Comparison of ENCODE assay signal across 8 cellular contexts in genomic region chr1:42925132-42925769, GRCh38. TPM values are rescaled to one million over a fixed set of nuclear protein-coding genes. Genes with fewer than 3 reads are reported as not detected.
DNase-seq lines count a peak whose midpoint lies in the region; ATAC-seq and TF ChIP-seq lines count a peak whose summit lies in the region.

No MANE protein-coding gene starts in this region.

- H3F3A ChIP-seq in MM.1S (ENCODE audit: insufficient read depth, low read length): peaks cover 21% of the 10 kb centered on the region

- H3K9me3 ChIP-seq in DND-41 (ENCODE audit: insufficient read depth, low read length, severe bottlenecking) (no peaks in the 10 kb centered on the region), MM.1S (replicated peaks; ENCODE audit: insufficient read depth, low read length) (no peaks in the 10 kb centered on the region)

- peaks cover 41% of the 10 kb centered on the region for H3K4me1 Mint-ChIP-seq in central memory CD8-positive, alpha-beta T cell
- H3K4me1 Mint-ChIP-seq in neural crest cell: peaks cover 55% of the 10 kb centered on the region

- H3K4me1 ChIP-seq in DND-41 (ENCODE audit: insufficient read depth, low read length): peaks cover 29% of the 10 kb centered on the region
- peaks cover 6% of the 10 kb centered on the region for H3K4me1 ChIP-seq in MM.1S (ENCODE audit: low read length)

- H3K36me3 ChIP-seq in DND-41 (ENCODE audit: insufficient read depth, low read length): peaks cover 47% of the 10 kb centered on the region
- 0 out of 2 replicates have a peak, but pooled peaks cover 3% of the 10 kb centered on the region for H3K36me3 ChIP-seq in MM.1S (replicated peaks; ENCODE audit: insufficient read depth, low read length)

- H4K20me1 ChIP-seq in DND-41 (ENCODE audit: insufficient read depth, low read length): peaks cover 24% of the 10 kb centered on the region
- H4K20me1 ChIP-seq in MM.1S (ENCODE audit: insufficient read depth, low read length): no peaks in the 10 kb centered on the region

- H3K9me3 Mint-ChIP-seq in central memory CD8-positive, alpha-beta T cell: no peaks in the 10 kb centered on the region
- H3K9me3 Mint-ChIP-seq in neural crest cell: no peaks in the 10 kb centered on the region

- peak overlapping the region; percentile 79 for H3K4me3 Mint-ChIP-seq in central memory CD8-positive, alpha-beta T cell
- peak overlapping the region; percentile 85 for H3K4me3 Mint-ChIP-seq in neural crest cell

- H3K27ac ChIP-seq in DND-41 (ENCODE audit: low read length) (peak overlapping the region; percentile 84), MM.1S (ENCODE audit: low read length) (no peak overlapping the region)

- H3K27ac Mint-ChIP-seq in central memory CD8-positive, alpha-beta T cell (ENCODE audit: low read depth): peak overlapping the region; percentile 64
- H3K27ac Mint-ChIP-seq in neural crest cell (ENCODE audit: unreplicated experiment): peak overlapping the region; percentile 39

- TF ChIP-seq CTCF in DND-41 (IDR thresholded peaks at IDR 0.05; ENCODE audit: borderline replicate concordance, extremely low read depth, low read length, poor library complexity, severe bottlenecking): no peak
- TF ChIP-seq CTCF in MM.1S (IDR thresholded peaks at IDR 0.05; ENCODE audit: low read length): no peak
- peak; percentile 26 for TF ChIP-seq CTCF in neural crest cell (conservative IDR thresholded peaks at IDR 0.05)

- no peak for ATAC-seq in DND-41 (ENCODE audit: insufficient read depth, low read depth)
- ATAC-seq in central memory CD8-positive, alpha-beta T cell (replicated peaks; ENCODE audit: extremely low read depth, poor library complexity, severe bottlenecking): no peak

- H2AFZ ChIP-seq in DND-41 (ENCODE audit: low read depth, low read length) (peak overlapping the region; percentile 64), MM.1S (ENCODE audit: low read length) (no peak overlapping the region)

- no peaks in the 10 kb centered on the region for H3K27me3 ChIP-seq in DND-41 (ENCODE audit: insufficient read depth, low read length, poor library complexity)
- H3K27me3 ChIP-seq in MM.1S (replicated peaks; ENCODE audit: insufficient read depth, low read length): no peaks in the 10 kb centered on the region

- H3K79me2 ChIP-seq in DND-41 (ENCODE audit: insufficient read depth, low read length): 0 out of 2 replicates have a peak, but pooled peaks cover 3% of the 10 kb centered on the region
- no peaks in the 10 kb centered on the region; the same call in 1 of the 2 replicates for H3K79me2 ChIP-seq in MM.1S (ENCODE audit: low read length)

- H3K4me2 ChIP-seq in DND-41 (ENCODE audit: insufficient read depth, low read length) (peak overlapping the region; percentile 69), MM.1S (ENCODE audit: low read depth, low read length) (peak overlapping the region; percentile 57)

- H3K4me3 ChIP-seq in DND-41 (ENCODE audit: low read depth in 1 of 2, low read length in 2 of 2): peak overlapping the region; percentile 11 to 64; a peak in 3 of 4 replicates
- peak overlapping the region; percentile 87; the same call in 1 of the 2 replicates for H3K4me3 ChIP-seq in MM.1S (ENCODE audit: low read length)

- DNase-seq in DND-41 (no peak), MM.1S (no peak), neural crest cell (ENCODE audit: low read depth, low spot score) (no peak), nucleus accumbens (lab: John Stamatoyannopoulos, UW) (no peak), activated gamma-delta T cell treated with Interleukin-2 at 50 U/mL for 16 hours (no peak), NOMO-1 treated with DMSO at 0.1 percent for 48 hours (lab: John Stamatoyannopoulos, UW; ENCODE audit: unreplicated experiment) (no peak)
- no peak for DNase-seq in central memory CD8-positive, alpha-beta T cell (ENCODE audit: low spot score in 2 of 2)
- DNase-seq in stimulated activated CD4-positive, alpha-beta T cell treated with anti-CD3 and anti-CD28 coated beads, Interleukin-15, amount 100 ng/mL, for 24 hours: no peak

- no peaks in the 10 kb centered on the region for H3K27me3 Mint-ChIP-seq in central memory CD8-positive, alpha-beta T cell
- peaks cover 12% of the 10 kb centered on the region for H3K27me3 Mint-ChIP-seq in neural crest cell (ENCODE audit: low read depth)

- no peaks in the 10 kb centered on the region for H3K9me2 ChIP-seq in MM.1S (replicated peaks; ENCODE audit: insufficient read depth, low read length)

- peak overlapping the region; percentile 76 for H3K9ac ChIP-seq in DND-41 (ENCODE audit: low read depth, low read length)
- H3K9ac ChIP-seq in MM.1S (ENCODE audit: low read length): no peak overlapping the region; the same call in 1 of the 2 replicates

- H3K36me3 Mint-ChIP-seq in central memory CD8-positive, alpha-beta T cell (ENCODE audit: insufficient read depth): peaks cover 56% of the 10 kb centered on the region
- H3K36me3 Mint-ChIP-seq in neural crest cell (ENCODE audit: low read depth): peaks cover 16% of the 10 kb centered on the region

RNA-seq across cellular contexts. Expression of gene SLC2A1, which starts 33.4 kb away (rescaled TPM):
- 254 and 265 TPM in 2 replicates for total RNA-seq in neural crest cell
